Comparison of ENCODE assay signal across 8 cellular contexts in genomic region chr4:1023241-1023640, GRCh38. TPM values are rescaled to one million over a fixed set of nuclear protein-coding genes. Genes with fewer than 3 reads are reported as not detected.
"Had no signal": no experiment of that assay in that cellular context is flagged by ENCODE, and none has a peak within 500 bp of the region (broad histone marks: within the 10 kb centered on the region; RNA-seq: fewer than 3 reads in every experiment).

No MANE protein-coding gene starts in this region.

- H3K4me3 ChIP-seq: K562 had no signal

- H3K9ac ChIP-seq: KMS-11 had no signal

- ATAC-seq: HepG2, K562 had no signal

- DNase-seq: IMR-90, KBM-7, KG1 had no signal

- H3K27me3 Mint-ChIP-seq: IgD-negative memory B cell had no signal

- H3K4me2 ChIP-seq: KMS-11 had no signal

- H3K27ac ChIP-seq: HL-60, KMS-11 had no signal

- H3K9me3 Mint-ChIP-seq: IgD-negative memory B cell had no signal

- H3K36me3 Mint-ChIP-seq: IgD-negative memory B cell had no signal

- H3K4me3 Mint-ChIP-seq: IgD-negative memory B cell had no signal

RNA-seq across cellular contexts. Expression of gene SLC26A1, which starts 30.0 kb away (rescaled TPM):
- total RNA-seq: IMR-90 had no signal
